ENCODE assay signal across 1 cellular context in genomic region chr15:92413511-92413910, GRCh38.
TF ChIP-seq lines count a peak whose summit lies in the region.

No MANE protein-coding gene starts in this region.

TF ChIP-seq in GM23338, 12 proteins besides CTCF, POLR2A, EP300 and RAD21 (continued from another document):
- TF ChIP-seq REST (IDR thresholded peaks at IDR 0.05; ENCODE audit: unreplicated experiment) (no peak), NANOG (IDR thresholded peaks at IDR 0.05; ENCODE audit: borderline replicate concordance) (no peak), POLR2AphosphoS5 (IDR thresholded peaks at IDR 0.05; ENCODE audit: low read depth) (no peak), ETS1 (IDR thresholded peaks at IDR 0.05) (no peak), CREB1 (CRISPR knock-in tag; IDR thresholded peaks at IDR 0.05; ENCODE audit: low read depth) (no peak), ZNF462 (CRISPR knock-in tag; IDR thresholded peaks at IDR 0.05) (no peak), ZNF114 (CRISPR knock-in tag; IDR thresholded peaks at IDR 0.05) (no peak), ZNF331 (CRISPR knock-in tag; IDR thresholded peaks at IDR 0.05; ENCODE audit: low read depth) (no peak)
TF ChIP-seq in GM23338: peak in this region for 0.
